19 cellular contexts compared by ENCODE assay signal in genomic region chr3:186886202-186886820, GRCh38. TPM values are rescaled to one million over a fixed set of nuclear protein-coding genes. Genes with fewer than 3 reads are reported as not detected.
"Had no signal": no experiment of that assay in that cellular context is flagged by ENCODE, and none has a peak within 500 bp of the region (broad histone marks: within the 10 kb centered on the region; RNA-seq: fewer than 3 reads in every experiment).

No MANE protein-coding gene starts in this region.

- H3K4me3 ChIP-seq: breast epithelium, left ventricle myocardium inferior, pancreas, uterus had no signal

- ATAC-seq: esophagus mucosa, pancreas, T-cell had no signal

- H3K36me3 Mint-ChIP-seq: activated naive CD8-positive, alpha-beta T cell treated with anti-CD3 and anti-CD28 coated beads for 36 hours; memory B cell had no signal

- H3K4me3 Mint-ChIP-seq: activated naive CD8-positive, alpha-beta T cell treated with anti-CD3 and anti-CD28 coated beads for 36 hours; memory B cell; T-cell had no signal

- H3K4me1 ChIP-seq: breast epithelium, pancreas, uterus had no signal

- H3K9me3 ChIP-seq: breast epithelium, left ventricle myocardium inferior, pancreas, uterus had no signal

- H3K36me3 ChIP-seq: breast epithelium, left ventricle myocardium inferior, pancreas, uterus had no signal

- H3K9me3 Mint-ChIP-seq: activated naive CD8-positive, alpha-beta T cell treated with anti-CD3 and anti-CD28 coated beads for 36 hours; memory B cell; T-cell had no signal

- H3K27ac Mint-ChIP-seq: activated naive CD8-positive, alpha-beta T cell treated with anti-CD3 and anti-CD28 coated beads for 36 hours; memory B cell had no signal

- H3K27me3 ChIP-seq: breast epithelium, pancreas, uterus had no signal

- H3K27ac ChIP-seq: breast epithelium, left ventricle myocardium inferior, pancreas, uterus had no signal

- DNase-seq: activated CD4-positive, alpha-beta T cell treated with anti-CD3 and anti-CD28 coated beads, Interleukin-2, amount 50 U/mL, for 1 hour; activated gamma-delta T cell treated with Interleukin-2 at 50 U/mL for 16 hours; activated naive CD8-positive, alpha-beta T cell treated with anti-CD3 and anti-CD28 coated beads for 36 hours; activated T-cell treated with anti-CD3 and anti-CD28 coated beads, Interleukin-2, amount 50 U/mL, for 1 hour; anterior cingulate cortex; head of caudate nucleus; kidney; left ventricle myocardium inferior; pancreas; stimulated activated CD4-positive, alpha-beta T cell treated with anti-CD3 and anti-CD28 coated beads, Interleukin-15, amount 100 ng/mL, for 24 hours; stimulated activated CD4-positive, alpha-beta T cell treated with anti-CD3 and anti-CD28 coated beads, Interleukin-4, amount 100 ng/mL, for 4 hours; T-cell; T1000; uterus had no signal

- H3K27me3 Mint-ChIP-seq: activated naive CD8-positive, alpha-beta T cell treated with anti-CD3 and anti-CD28 coated beads for 36 hours; memory B cell; T-cell had no signal

RNA-seq across cellular contexts. Expression of gene ADIPOQ, which starts 43.8 kb away (rescaled TPM):
- total RNA-seq: activated naive CD8-positive, alpha-beta T cell treated with anti-CD3 and anti-CD28 coated beads for 36 hours; dermis microvascular lymphatic vessel endothelial cell; kidney; renal cortical epithelial cell; T-cell; uterus had no signal
